In genomic region chr5:6319116-6319515, GRCh38 we compare ENCODE assay signal across 33 cellular contexts.
"Had no signal": no experiment of that assay in that cellular context is flagged by ENCODE, and none has a peak within 500 bp of the region (broad histone marks: within the 10 kb centered on the region; RNA-seq: fewer than 3 reads in every experiment).

No MANE protein-coding gene starts in this region.

- H3K9me3 ChIP-seq: neutrophil, ovary, thoracic aorta, vagina had no signal

- H3K27ac Mint-ChIP-seq: activated CD8-positive, alpha-beta memory T cell treated with anti-CD3 and anti-CD28 coated beads, Interleukin-2, amount 10 ng/mL, durations not matched to agents 7 days and 5 days; activated CD8-positive, alpha-beta T cell treated with anti-CD3 and anti-CD28 coated beads, Interleukin-2, amount 10 ng/mL, durations not matched to agents 7 days and 5 days; activated naive CD4-positive, alpha-beta T cell treated with anti-CD3 and anti-CD28 coated beads, Interleukin-2, amount 50 U/mL, for 24 hours; activated naive CD8-positive, alpha-beta T cell treated with anti-CD3 and anti-CD28 coated beads, Interleukin-2, amount 50 U/mL, for 24 hours; activated T-helper 2 cell treated with anti-CD3 and anti-CD28 coated beads, Interferon-gamma antibody, Interleukin-2, Interleukin-4, amounts not matched to agents 10 μg/mL and 5 μg/mL and 100 μg/mL, durations not matched to agents 14 hours and 24 hours and 36 hours; effector memory CD8-positive, alpha-beta T cell; immature natural killer cell; nephron; progenitor cell of endocrine pancreas; stimulated activated effector memory CD8-positive, alpha-beta T cell treated with anti-CD3 and anti-CD28 coated beads, Interleukin-12 subunit alpha, Interleukin-12 subunit beta, amount 100 ng/mL, for 72 hours; stimulated activated naive CD8-positive, alpha-beta T cell treated with anti-CD3 and anti-CD28 coated beads, Interleukin-15, Interleukin-2, amounts not matched to agents 100 ng/mL and 50 ng/mL, for 24 hours; WTC11 had no signal

- H3K27me3 Mint-ChIP-seq: activated CD8-positive, alpha-beta memory T cell treated with anti-CD3 and anti-CD28 coated beads, Interleukin-2, amount 10 ng/mL, durations not matched to agents 7 days and 5 days; activated naive CD4-positive, alpha-beta T cell treated with anti-CD3 and anti-CD28 coated beads, Interleukin-2, amount 50 U/mL, for 24 hours; activated naive CD8-positive, alpha-beta T cell treated with anti-CD3 and anti-CD28 coated beads, Interleukin-2, amount 50 U/mL, for 24 hours; stimulated activated naive CD8-positive, alpha-beta T cell treated with anti-CD3 and anti-CD28 coated beads, Interleukin-15, Interleukin-2, amounts not matched to agents 100 ng/mL and 50 ng/mL, for 24 hours had no signal

- H3K4me3 ChIP-seq: heart left ventricle, ovary, thoracic aorta, vagina had no signal

- H3K4me1 ChIP-seq: heart left ventricle, vagina had no signal

- H3K4me3 Mint-ChIP-seq: activated CD8-positive, alpha-beta memory T cell treated with anti-CD3 and anti-CD28 coated beads, Interleukin-2, amount 10 ng/mL, durations not matched to agents 7 days and 5 days; activated CD8-positive, alpha-beta T cell treated with anti-CD3 and anti-CD28 coated beads, Interleukin-2, amount 10 ng/mL, durations not matched to agents 7 days and 5 days; activated naive CD4-positive, alpha-beta T cell treated with anti-CD3 and anti-CD28 coated beads, Interleukin-2, amount 50 U/mL, for 24 hours; activated naive CD8-positive, alpha-beta T cell treated with anti-CD3 and anti-CD28 coated beads, Interleukin-2, amount 50 U/mL, for 24 hours; effector memory CD8-positive, alpha-beta T cell; immature natural killer cell; nephron; stimulated activated effector memory CD8-positive, alpha-beta T cell treated with anti-CD3 and anti-CD28 coated beads, Interleukin-12 subunit alpha, Interleukin-12 subunit beta, amount 100 ng/mL, for 72 hours; stimulated activated naive CD8-positive, alpha-beta T cell treated with anti-CD3 and anti-CD28 coated beads, Interleukin-15, Interleukin-2, amounts not matched to agents 100 ng/mL and 50 ng/mL, for 24 hours; WTC11 had no signal

- ATAC-seq: activated CD8-positive, alpha-beta memory T cell treated with anti-CD3 and anti-CD28 coated beads, Interleukin-2, amount 10 ng/mL, durations not matched to agents 7 days and 5 days; activated CD8-positive, alpha-beta T cell treated with anti-CD3 and anti-CD28 coated beads, Interleukin-2, amount 10 ng/mL, durations not matched to agents 7 days and 5 days; activated naive CD8-positive, alpha-beta T cell treated with anti-CD3 and anti-CD28 coated beads, Interleukin-2, amount 50 U/mL, for 24 hours; effector memory CD8-positive, alpha-beta T cell; heart left ventricle; left colon; sciatic nerve; stimulated activated effector memory CD8-positive, alpha-beta T cell treated with anti-CD3 and anti-CD28 coated beads, Interleukin-12 subunit alpha, Interleukin-12 subunit beta, amount 100 ng/mL, for 72 hours; WTC11 had no signal

- H3K27me3 ChIP-seq: heart left ventricle, neutrophil, ovary, vagina had no signal

- H3K9me3 Mint-ChIP-seq: activated T-helper 2 cell treated with anti-CD3 and anti-CD28 coated beads, Interferon-gamma antibody, Interleukin-2, Interleukin-4, amounts not matched to agents 10 μg/mL and 5 μg/mL and 100 μg/mL, durations not matched to agents 14 hours and 24 hours and 36 hours; stimulated activated effector memory CD8-positive, alpha-beta T cell treated with anti-CD3 and anti-CD28 coated beads, Interleukin-12 subunit alpha, Interleukin-12 subunit beta, amount 100 ng/mL, for 72 hours had no signal

- H3K36me3 ChIP-seq: heart left ventricle, neutrophil, ovary, thoracic aorta, vagina had no signal

- H3K27ac ChIP-seq: heart left ventricle, neutrophil, ovary, thoracic aorta, vagina had no signal

- H3K36me3 Mint-ChIP-seq: activated CD8-positive, alpha-beta memory T cell treated with anti-CD3 and anti-CD28 coated beads, Interleukin-2, amount 10 ng/mL, durations not matched to agents 7 days and 5 days; immature natural killer cell; stimulated activated effector memory CD8-positive, alpha-beta T cell treated with anti-CD3 and anti-CD28 coated beads, Interleukin-12 subunit alpha, Interleukin-12 subunit beta, amount 100 ng/mL, for 72 hours; WTC11 had no signal

- DNase-seq: activated CD4-positive, alpha-beta T cell treated with anti-CD3 and anti-CD28 coated beads for 1 hour; activated CD4-positive, alpha-beta T cell treated with anti-CD3 and anti-CD28 coated beads, Interleukin-2, amount 50 U/mL, for 1 hour; activated CD8-positive, alpha-beta memory T cell treated with anti-CD3 and anti-CD28 coated beads, Interleukin-2, amount 10 ng/mL, durations not matched to agents 7 days and 5 days; activated CD8-positive, alpha-beta T cell treated with anti-CD3 and anti-CD28 coated beads, Interleukin-2, amount 10 ng/mL, durations not matched to agents 7 days and 5 days; activated naive CD8-positive, alpha-beta T cell treated with anti-CD3 and anti-CD28 coated beads, Interleukin-2, amount 50 U/mL, for 24 hours; activated T-cell treated with anti-CD3 and anti-CD28 coated beads, Interleukin-2, amount 50 U/mL, for 48 hours; amygdala; caudate nucleus; cortex of kidney; effector memory CD8-positive, alpha-beta T cell; erythroblast; heart left ventricle; hypothalamus; immature natural killer cell; kidney; left colon; mammary epithelial cell; ovary; retina; small intestine; stimulated activated CD4-positive, alpha-beta T cell treated with anti-CD3 and anti-CD28 coated beads, Interleukin-4, amount 100 ng/mL, for 24 hours; trophoblast cell had no signal

- H3K4me1 Mint-ChIP-seq: activated CD8-positive, alpha-beta memory T cell treated with anti-CD3 and anti-CD28 coated beads, Interleukin-2, amount 10 ng/mL, durations not matched to agents 7 days and 5 days; activated naive CD8-positive, alpha-beta T cell treated with anti-CD3 and anti-CD28 coated beads, Interleukin-2, amount 50 U/mL, for 24 hours; immature natural killer cell; nephron; stimulated activated effector memory CD8-positive, alpha-beta T cell treated with anti-CD3 and anti-CD28 coated beads, Interleukin-12 subunit alpha, Interleukin-12 subunit beta, amount 100 ng/mL, for 72 hours; WTC11 had no signal
